In genomic region chr3:128316456-128316855, GRCh38 we compare ENCODE assay signal across 9 cellular contexts.
DNase-seq lines count a peak whose midpoint lies in the region; ATAC-seq and TF ChIP-seq lines count a peak whose summit lies in the region.
"Had no signal": no experiment of that assay in that cellular context is flagged by ENCODE, and none has a peak within 500 bp of the region (broad histone marks: within the 10 kb centered on the region; RNA-seq: fewer than 3 reads in every experiment).

No MANE protein-coding gene starts in this region.

- H4K20me1 ChIP-seq in GM23248 (ENCODE audit: insufficient read depth) (no peaks in the 10 kb centered on the region), PC-3 (ENCODE audit: low read length) (no peaks in the 10 kb centered on the region)

- H3K27me3 ChIP-seq in GM23248 (replicated peaks; ENCODE audit: insufficient read depth) (no peaks in the 10 kb centered on the region), PC-3 (ENCODE audit: low read length) (no peaks in the 10 kb centered on the region)

- H3K4me2 ChIP-seq in GM23248 (ENCODE audit: unreplicated experiment) (no peak overlapping the region), PC-3 (ENCODE audit: low read length) (no peak overlapping the region)

- H3K4me3 Mint-ChIP-seq in glutamatergic neuron (ENCODE audit: unreplicated experiment): no peak overlapping the region

- H3K36me3 ChIP-seq in GM23248 (ENCODE audit: low read depth) (no peaks in the 10 kb centered on the region), PC-3 (ENCODE audit: low read depth, low read length) (no peaks in the 10 kb centered on the region)

- H3K4me3 ChIP-seq in GM23248 (no peak overlapping the region), fibroblast of the aortic adventitia (ENCODE audit: low read depth, low read length) (no peak overlapping the region), PC-3 (ENCODE audit: low read length) (no peak overlapping the region)

- peaks cover 31% of the 10 kb centered on the region for H3K4me1 Mint-ChIP-seq in glutamatergic neuron (ENCODE audit: low read depth, unreplicated experiment)

- intact Hi-C loops in PC-3 (cut with micrococcal nuclease): no loop called here

- H3K9me2 ChIP-seq in GM23248 (ENCODE audit: insufficient read depth): no peaks in the 10 kb centered on the region
- no peaks in the 10 kb centered on the region for H3K9me2 ChIP-seq in PC-3 (replicated peaks; ENCODE audit: low read length)

- H3K79me2 ChIP-seq in GM23248 (ENCODE audit: insufficient read depth) (no peaks in the 10 kb centered on the region), PC-3 (ENCODE audit: low read length) (no peaks in the 10 kb centered on the region)

- H3K4me1 ChIP-seq in GM23248 (ENCODE audit: insufficient read depth) (no peaks in the 10 kb centered on the region), PC-3 (ENCODE audit: insufficient read depth, low read length) (no peaks in the 10 kb centered on the region)

- H2AFZ ChIP-seq in GM23248 (no peak overlapping the region), PC-3 (ENCODE audit: low read length) (no peak overlapping the region)

- H3K9me3 ChIP-seq in GM23248 (ENCODE audit: low read depth) (no peaks in the 10 kb centered on the region), PC-3 (ENCODE audit: low read length) (no peaks in the 10 kb centered on the region)

- H3F3A ChIP-seq in GM23248 (ENCODE audit: insufficient read depth) (no peaks in the 10 kb centered on the region), PC-3 (ENCODE audit: low read length, unreplicated experiment) (no peaks in the 10 kb centered on the region)

- H3K27me3 Mint-ChIP-seq in glutamatergic neuron (ENCODE audit: unreplicated experiment): peaks cover 11% of the 10 kb centered on the region

- H3K27ac Mint-ChIP-seq in glutamatergic neuron (ENCODE audit: unreplicated experiment): no peak overlapping the region

- ATAC-seq in GM21825 (IDR thresholded peaks at IDR 0.05; ENCODE audit: unreplicated experiment) (no peak), PC-3 (no peak)

- peaks cover 17% of the 10 kb centered on the region for H3K9me3 Mint-ChIP-seq in glutamatergic neuron (ENCODE audit: unreplicated experiment)

- H3K36me3 Mint-ChIP-seq in glutamatergic neuron (ENCODE audit: unreplicated experiment): no peaks in the 10 kb centered on the region

- no TSS peak for BruUV-seq in PC-3 (replicated peaks; lab: Mats Ljungman, UMichigan)

- 25 to 26% methylated on average over 15 of the region's 15 CpGs for WGBS in GM23248 (ENCODE audit: low coverage in 1 of 2, low lambda C conversion rate in 2 of 2, missing lambda C conversion rate in 2 of 2), 2 experiments

- CTCF ChIA-PET in PC-3 (lab: Charles Lee): no interaction called here

- POLR2A ChIA-PET in PC-3 (lab: Charles Lee; ENCODE audit: unreplicated experiment): no interaction called here

- peak; percentile 34 for DNase-seq in GM23248
- DNase-seq in activated T-cell treated with anti-CD3 and anti-CD28 coated beads for 1 hour (ENCODE audit: low read depth): peak; percentile 44
- peak; percentile 42 for DNase-seq in fibroblast of the aortic adventitia (ENCODE audit: low read depth)
- DNase-seq in stimulated activated CD4-positive, alpha-beta T cell treated with anti-CD3 and anti-CD28 coated beads, TNF-alpha, amount 100 ng/mL, for 48 hours (ENCODE audit: low read depth in 3 of 3): peak; percentile 4 to 34 (median 31)
- no peak for DNase-seq in GF-D8 (lab: John Stamatoyannopoulos, UW)
- no peak for DNase-seq in glutamatergic neuron
- DNase-seq in PC-3: no peak
- DNase-seq: IMR-90 had no signal

- in situ Hi-C loops in GM23248 (cut with MboI): no loop called here

- H3K27ac ChIP-seq in GM23248 (no peak overlapping the region), PC-3 (ENCODE audit: low read length) (no peak overlapping the region)

- no peak overlapping the region for H3K9ac ChIP-seq in GM23248
- no peak overlapping the region for H3K9ac ChIP-seq in PC-3 (ENCODE audit: low read length)

- TF ChIP-seq CTCF in fibroblast of the aortic adventitia (IDR thresholded peaks at IDR 0.05; ENCODE audit: insufficient read depth, low read length) (no peak), glutamatergic neuron (IDR thresholded peaks at IDR 0.05; ENCODE audit: partially characterized antibody, unreplicated experiment) (no peak), PC-3 (conservative IDR thresholded peaks at IDR 0.05; ENCODE audit: low read depth, low read length) (no peak)

Comparison
In these comparisons a context has a peak if more than half of its experiments do, and no peak if none do; other contexts are left out.
1. DNase-seq: peak in GM23248 (single experiment), activated T-cell treated with anti-CD3 and anti-CD28 coated beads for 1 hour (single experiment), fibroblast of the aortic adventitia (single experiment) and stimulated activated CD4-positive, alpha-beta T cell treated with anti-CD3 and anti-CD28 coated beads, TNF-alpha, amount 100 ng/mL, for 48 hours (3 of 3); none in GF-D8 (single experiment), glutamatergic neuron (single experiment) and PC-3 (single experiment).